1 cellular context compared by ENCODE assay signal in genomic region chr4:77002721-77003120, GRCh38.
TF ChIP-seq lines count a peak whose summit lies in the region.

No MANE protein-coding gene starts in this region.

TF ChIP-seq in SK-N-SH, 30 proteins besides CTCF, POLR2A, EP300 and RAD21 (continued from another document):
- TF ChIP-seq REST (IDR thresholded peaks at IDR 0.05; ENCODE audit: low read depth, low read length), result no peak
- TF ChIP-seq ELF1 (IDR thresholded peaks at IDR 0.05), result no peak
- no peak for TF ChIP-seq NFIC (IDR thresholded peaks at IDR 0.05; ENCODE audit: borderline replicate concordance)
- no peak for TF ChIP-seq FOXJ3 (CRISPR knock-in tag; IDR thresholded peaks at IDR 0.05)
- no peak for TF ChIP-seq USF1 (IDR thresholded peaks at IDR 0.05; ENCODE audit: borderline replicate concordance, low read depth)
- no peak for TF ChIP-seq USF2 (IDR thresholded peaks at IDR 0.05; ENCODE audit: borderline replicate concordance, low read depth, low read length)
- TF ChIP-seq TCF12 (IDR thresholded peaks at IDR 0.05), result no peak
- TF ChIP-seq POLR2AphosphoS5 (IDR thresholded peaks at IDR 0.05; ENCODE audit: low read depth, low read length), result no peak
- no peak for TF ChIP-seq TAF1 (IDR thresholded peaks at IDR 0.05; ENCODE audit: borderline replicate concordance, low read depth, low read length)
- no peak for TF ChIP-seq SMC3 (IDR thresholded peaks at IDR 0.05; ENCODE audit: low read depth, low read length)
- no peak for TF ChIP-seq RXRA (IDR thresholded peaks at IDR 0.05; ENCODE audit: borderline replicate concordance, low read depth)
- no peak for TF ChIP-seq MXI1 (IDR thresholded peaks at IDR 0.05; ENCODE audit: low read depth, low read length)
TF ChIP-seq in SK-N-SH: peak in this region for 0.
